ENCODE assay signal across 13 cellular contexts in the genomic region with DNA sequence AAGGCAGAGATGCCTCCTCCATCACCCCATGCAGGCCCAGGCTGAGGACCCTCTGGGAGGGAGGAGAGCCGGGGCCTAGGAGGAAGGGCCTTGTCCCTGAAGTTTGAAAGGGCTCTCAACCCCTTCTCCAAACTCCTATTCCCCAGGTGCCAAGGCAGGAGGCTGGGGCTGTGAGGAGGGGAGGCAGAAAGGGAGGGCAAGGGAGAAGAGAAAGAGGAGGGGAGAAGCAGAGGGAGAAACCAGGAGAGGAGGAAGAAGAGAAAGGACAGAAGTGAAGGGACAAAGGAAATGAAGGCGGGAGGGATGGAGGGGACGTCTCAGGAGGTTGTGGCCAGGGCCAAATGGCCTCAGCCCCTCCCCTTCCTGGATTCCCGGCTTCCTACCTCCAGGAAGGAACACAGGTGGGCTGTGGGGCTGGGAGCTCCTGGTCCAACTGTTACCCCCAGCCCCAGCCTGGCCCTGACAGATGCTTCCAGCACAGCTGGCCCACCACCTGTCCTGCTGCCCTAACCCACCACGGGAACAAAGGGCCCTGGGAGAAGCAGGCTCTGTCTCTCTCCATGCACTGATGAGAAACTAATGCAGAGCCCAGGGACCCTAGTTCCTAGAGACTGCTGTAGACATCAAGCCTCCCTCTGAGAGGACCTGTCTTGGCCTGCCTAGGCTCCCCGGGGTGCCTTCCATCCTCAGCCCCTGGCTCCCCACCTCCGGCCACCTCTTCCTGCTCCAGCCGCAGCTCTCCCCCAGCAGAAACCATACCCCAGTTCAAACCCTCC. TPM values are rescaled to one million over a fixed set of nuclear protein-coding genes. Genes with fewer than 3 reads are reported as not detected.
A peak's percentile ranks its signal among the peaks of the same experiment; 100 is the strongest.
DNase-seq lines count a peak whose midpoint lies in the region; ATAC-seq and TF ChIP-seq lines count a peak whose summit lies in the region.
"Had no signal": no experiment of that assay in that cellular context is flagged by ENCODE, and none has a peak within 500 bp of the region (broad histone marks: within the 10 kb centered on the region; RNA-seq: fewer than 3 reads in every experiment).

No MANE protein-coding gene starts in this region.

- H3K9me3 Mint-ChIP-seq in neural crest cell: peaks cover 4% of the 10 kb centered on the region
- H3K9me3 Mint-ChIP-seq in effector memory CD8-positive, alpha-beta T cell: no peaks in the 10 kb centered on the region

- no peak for ATAC-seq in effector memory CD8-positive, alpha-beta T cell (replicated peaks)
- ATAC-seq in HG03521 (IDR thresholded peaks at IDR 0.05; ENCODE audit: unreplicated experiment) (no peak), GM18870 (IDR thresholded peaks at IDR 0.05; ENCODE audit: unreplicated experiment) (no peak)
- ATAC-seq: activated CD4-positive, alpha-beta T cell treated with anti-CD3 and anti-CD28 coated beads for 36 hours had no signal

- POLR2A ChIA-PET in AG04450 (lab: Yijun Ruan, JAX): interaction anchor here (0.6 to 13.1 kb wide), 6 partner anchors 9 to 80 kb away, joined by 3 to 230 read pairs (median 4); a partner anchor contains a TSS

- CTCF ChIA-PET in AG04450 (lab: Charles Lee): interaction anchor here (1.0 to 3.3 kb wide), 5 partner anchors 13 to 80 kb away, joined by 3 to 13 read pairs (median 11); no protein-coding TSS in a partner anchor

- H3K4me1 Mint-ChIP-seq in neural crest cell: peaks cover 47% of the 10 kb centered on the region
- H3K4me1 Mint-ChIP-seq in effector memory CD8-positive, alpha-beta T cell (ENCODE audit: low read depth in 2 of 2): peaks cover 34 to 38% of the 10 kb centered on the region in 2 donors

- H3K4me1 ChIP-seq in HUES6 (ENCODE audit: control insufficient read depth, insufficient read depth, low read length): peaks cover 45% of the 10 kb centered on the region

- peaks cover 17% of the 10 kb centered on the region for H3K27me3 Mint-ChIP-seq in neural crest cell (ENCODE audit: low read depth)
- peaks cover 0 to 10% of the 10 kb centered on the region in 2 donors for H3K27me3 Mint-ChIP-seq in effector memory CD8-positive, alpha-beta T cell

- no peak for DNase-seq in AG04450 (ENCODE audit: low read depth, low spot score)
- no peak for DNase-seq in choroid plexus epithelial cell (ENCODE audit: low read depth)
- no peak for DNase-seq in neural crest cell (ENCODE audit: low read depth, low spot score)
- no peak for DNase-seq in mucosa of gallbladder (ENCODE audit: low spot score)
- DNase-seq in effector memory CD8-positive, alpha-beta T cell: no peak
- DNase-seq: activated CD4-positive, alpha-beta T cell treated with anti-CD3 and anti-CD28 coated beads for 36 hours; activated gamma-delta T cell treated with Interleukin-2 at 50 U/mL for 16 hours; NCI-H446 treated with DMSO at 0.1 percent for 48 hours; SIG-M5 had no signal

- H3K36me3 Mint-ChIP-seq in neural crest cell (ENCODE audit: low read depth): peaks cover 40% of the 10 kb centered on the region
- H3K36me3 Mint-ChIP-seq in effector memory CD8-positive, alpha-beta T cell (ENCODE audit: insufficient read depth): peaks cover 33% of the 10 kb centered on the region

- peaks cover 12% of the 10 kb centered on the region for H3K9me3 ChIP-seq in AG04450 (ENCODE audit: control insufficient read depth, insufficient read depth, low read length)
- no peaks in the 10 kb centered on the region for H3K9me3 ChIP-seq in HUES6 (ENCODE audit: control insufficient read depth, insufficient read depth, low read depth, low read length)

- H3K27me3 ChIP-seq in AG04450 (ENCODE audit: control insufficient read depth, insufficient read depth, low read length) (no peaks in the 10 kb centered on the region), HUES6 (ENCODE audit: control insufficient read depth, insufficient read depth, low read length) (no peaks in the 10 kb centered on the region)

- H3K9ac ChIP-seq in HUES6 (ENCODE audit: low read length): peak overlapping the region; percentile 58

- peak overlapping the region; percentile 92 for H3K4me3 ChIP-seq in AG04450 (ENCODE audit: low read depth, low read length)
- H3K4me3 ChIP-seq in HUES6 (ENCODE audit: low read depth, low read length): peak overlapping the region; percentile 24
- peak overlapping the region; percentile 83 for H3K4me3 ChIP-seq in choroid plexus epithelial cell (ENCODE audit: low read depth, low read length)
- H3K4me3 ChIP-seq: GM12878 had no signal

- H3K27ac ChIP-seq in AG04450 (ENCODE audit: low read depth, low read length) (peak overlapping the region; percentile 73), HUES6 (ENCODE audit: low read depth, low read length) (peak overlapping the region; percentile 66)

- TF ChIP-seq CTCF in AG04450 (IDR thresholded peaks at IDR 0.05; ENCODE audit: low read depth, low read length): no peak
- TF ChIP-seq CTCF in choroid plexus epithelial cell (conservative IDR thresholded peaks at IDR 0.05; ENCODE audit: low read depth, low read length): no peak
- no peak for TF ChIP-seq CTCF in neural crest cell (conservative IDR thresholded peaks at IDR 0.05)

- peaks cover 70% of the 10 kb centered on the region for H3K36me3 ChIP-seq in HUES6 (ENCODE audit: control insufficient read depth, insufficient read depth, low read length)

- peak overlapping the region; percentile 91 for H3K4me3 Mint-ChIP-seq in neural crest cell
- peak overlapping the region in 1 of 2 donors; percentile 18 for H3K4me3 Mint-ChIP-seq in effector memory CD8-positive, alpha-beta T cell
- H3K4me3 Mint-ChIP-seq: activated CD4-positive, alpha-beta T cell treated with anti-CD3 and anti-CD28 coated beads for 36 hours had no signal

- peak overlapping the region; percentile 88 for H3K27ac Mint-ChIP-seq in neural crest cell (ENCODE audit: unreplicated experiment)
- H3K27ac Mint-ChIP-seq in effector memory CD8-positive, alpha-beta T cell: peak overlapping the region in 1 of 2 donors; percentile 84
- H3K27ac Mint-ChIP-seq: activated CD4-positive, alpha-beta T cell treated with anti-CD3 and anti-CD28 coated beads for 36 hours had no signal

RNA-seq across cellular contexts. Expression of a gene that starts 3.5 kb away (rescaled TPM):
- polyA plus RNA-seq in AG04450 (2011; rRNA removed): 146 and 164 TPM in 2 replicates
- polyA minus RNA-seq in AG04450 (2011; rRNA and poly(A)+ RNA removed): 169 and 227 TPM in 2 replicates
- total RNA-seq in neural crest cell (387 and 410 TPM in 2 replicates), mucosa of gallbladder (89.0 TPM)

RNA-seq across cellular contexts. Expression of a gene that starts 23.3 kb away (rescaled TPM):
- 1.0 and 1.6 TPM in 2 replicates for polyA plus RNA-seq in AG04450 (2011; rRNA removed)
- 0.28 and 0.43 TPM in 2 replicates for polyA minus RNA-seq in AG04450 (2011; rRNA and poly(A)+ RNA removed)
- total RNA-seq in neural crest cell (16.1 and 19.0 TPM in 2 replicates), mucosa of gallbladder (7.8 TPM)

RNA-seq across cellular contexts. Expression of a gene that starts 27.5 kb away (rescaled TPM):
- 195 and 268 TPM in 2 replicates for polyA plus RNA-seq in AG04450 (2011; rRNA removed)
- 134 and 147 TPM in 2 replicates for polyA minus RNA-seq in AG04450 (2011; rRNA and poly(A)+ RNA removed)
- total RNA-seq in neural crest cell: 129 and 147 TPM in 2 replicates
- total RNA-seq in mucosa of gallbladder: 227 TPM

RNA-seq across cellular contexts. Expression of a gene that starts 39.7 kb away (rescaled TPM):
- 0.50 and 0.96 TPM in 2 replicates for polyA plus RNA-seq in AG04450 (2011; rRNA removed)
- 0.43 and 2.3 TPM in 2 replicates for polyA minus RNA-seq in AG04450 (2011; rRNA and poly(A)+ RNA removed)
- 10.5 and 11.4 TPM in 2 replicates for total RNA-seq in neural crest cell
- 12.8 TPM for total RNA-seq in mucosa of gallbladder

RNA-seq across cellular contexts. Expression of a gene that starts 43.5 kb away (rescaled TPM):
- 16.4 and 21.4 TPM in 2 replicates for polyA plus RNA-seq in AG04450 (2011; rRNA removed)
- polyA minus RNA-seq in AG04450 (2011; rRNA and poly(A)+ RNA removed): 23.7 and 27.5 TPM in 2 replicates
- total RNA-seq in neural crest cell (47.4 and 54.9 TPM in 2 replicates), mucosa of gallbladder (39.5 TPM)

Comparison
In these comparisons a context has a peak if more than half of its experiments do, and no peak if none do; other contexts are left out.
1. H3K4me3 ChIP-seq: peak in every context shown above with its lines; median percentile 92 in AG04450; 83 in choroid plexus epithelial cell; 24 in HUES6.